Comparison of ENCODE assay signal across 23 cellular contexts in genomic region chr2:17303496-17303895, GRCh38.
DNase-seq lines count a peak whose midpoint lies in the region; ATAC-seq, FAIRE-seq and TF ChIP-seq lines count a peak whose summit lies in the region.
"Had no signal": no experiment of that assay in that cellular context is flagged by ENCODE, and none has a peak within 500 bp of the region (broad histone marks: within the 10 kb centered on the region; RNA-seq: fewer than 3 reads in every experiment).

No MANE protein-coding gene starts in this region.

- H3K4me3 Mint-ChIP-seq in brain, result no peak overlapping the region
- H3K4me3 Mint-ChIP-seq in stimulated activated naive B cell treated with anti-CD40 and anti-IgM and Interleukin-4, amounts not matched to agents 10 μg/mL and 1 μg/mL and 100 μg/mL, for 72 hours, result no peak overlapping the region
- H3K4me3 Mint-ChIP-seq: CD4-positive, alpha-beta memory T cell; stimulated activated memory B cell treated with anti-CD40 and anti-IgM and Interleukin-4, amounts not matched to agents 10 μg/mL and 1 μg/mL and 100 μg/mL, for 72 hours had no signal

- peaks cover 41% of the 10 kb centered on the region for H3K4me1 Mint-ChIP-seq in brain
- H3K4me1 Mint-ChIP-seq in stimulated activated naive B cell treated with anti-CD40 and anti-IgM and Interleukin-4, amounts not matched to agents 10 μg/mL and 1 μg/mL and 100 μg/mL, for 72 hours, result no peaks in the 10 kb centered on the region
- H3K4me1 Mint-ChIP-seq: CD4-positive, alpha-beta memory T cell; stimulated activated memory B cell treated with anti-CD40 and anti-IgM and Interleukin-4, amounts not matched to agents 10 μg/mL and 1 μg/mL and 100 μg/mL, for 72 hours had no signal

- H3K36me3 Mint-ChIP-seq in brain, result no peaks in the 10 kb centered on the region
- no peaks in the 10 kb centered on the region for H3K36me3 Mint-ChIP-seq in stimulated activated naive B cell treated with anti-CD40 and anti-IgM and Interleukin-4, amounts not matched to agents 10 μg/mL and 1 μg/mL and 100 μg/mL, for 72 hours
- H3K36me3 Mint-ChIP-seq: CD4-positive, alpha-beta memory T cell; stimulated activated memory B cell treated with anti-CD40 and anti-IgM and Interleukin-4, amounts not matched to agents 10 μg/mL and 1 μg/mL and 100 μg/mL, for 72 hours had no signal

- no peak for FAIRE-seq in GM19239 (lab: Jason Lieb, UNC)
- FAIRE-seq: frontal cortex had no signal

- peaks cover 5% of the 10 kb centered on the region for H3K27me3 Mint-ChIP-seq in brain
- peaks cover 0 to 8% of the 10 kb centered on the region in 2 donors for H3K27me3 Mint-ChIP-seq in stimulated activated naive B cell treated with anti-CD40 and anti-IgM and Interleukin-4, amounts not matched to agents 10 μg/mL and 1 μg/mL and 100 μg/mL, for 72 hours
- H3K27me3 Mint-ChIP-seq: CD4-positive, alpha-beta memory T cell; stimulated activated memory B cell treated with anti-CD40 and anti-IgM and Interleukin-4, amounts not matched to agents 10 μg/mL and 1 μg/mL and 100 μg/mL, for 72 hours had no signal

- H3K36me3 ChIP-seq in MG63, result no peaks in the 10 kb centered on the region
- H3K36me3 ChIP-seq: ascending aorta, left ventricle myocardium inferior, tibial artery had no signal

- ATAC-seq in HG02938 (IDR thresholded peaks at IDR 0.05; ENCODE audit: unreplicated experiment), result no peak
- no peak for ATAC-seq in stimulated activated naive B cell treated with anti-CD40 and anti-IgM and Interleukin-4, amounts not matched to agents 10 μg/mL and 1 μg/mL and 100 μg/mL, for 72 hours (replicated peaks)
- ATAC-seq: stimulated activated memory B cell treated with anti-CD40 and anti-IgM and Interleukin-4, amounts not matched to agents 10 μg/mL and 1 μg/mL and 100 μg/mL, for 72 hours had no signal

- H3K27ac Mint-ChIP-seq in brain, result peak overlapping the region in 3 of 5 experiments; percentile 5 to 58 (median 26)
- H3K27ac Mint-ChIP-seq in stimulated activated naive B cell treated with anti-CD40 and anti-IgM and Interleukin-4, amounts not matched to agents 10 μg/mL and 1 μg/mL and 100 μg/mL, for 72 hours, result no peak overlapping the region
- H3K27ac Mint-ChIP-seq: CD4-positive, alpha-beta memory T cell; stimulated activated memory B cell treated with anti-CD40 and anti-IgM and Interleukin-4, amounts not matched to agents 10 μg/mL and 1 μg/mL and 100 μg/mL, for 72 hours had no signal

- H3K4me3 ChIP-seq in AG10803 (ENCODE audit: low read length) (no peak overlapping the region), MG63 (no peak overlapping the region)
- H3K4me3 ChIP-seq: ascending aorta, coronary artery, left ventricle myocardium inferior, tibial artery had no signal

- H3K9me3 ChIP-seq in MG63, result no peaks in the 10 kb centered on the region
- H3K9me3 ChIP-seq: ascending aorta, left ventricle myocardium inferior, tibial artery had no signal

- TF ChIP-seq CTCF in AG10803 (conservative IDR thresholded peaks at IDR 0.05; ENCODE audit: low read length), result no peak
- TF ChIP-seq CTCF in brain (conservative IDR thresholded peaks at IDR 0.05), result no peak

- no peaks in the 10 kb centered on the region for H3K9me3 Mint-ChIP-seq in brain
- peaks cover 0 to 4% of the 10 kb centered on the region in 2 donors for H3K9me3 Mint-ChIP-seq in stimulated activated naive B cell treated with anti-CD40 and anti-IgM and Interleukin-4, amounts not matched to agents 10 μg/mL and 1 μg/mL and 100 μg/mL, for 72 hours
- H3K9me3 Mint-ChIP-seq: stimulated activated memory B cell treated with anti-CD40 and anti-IgM and Interleukin-4, amounts not matched to agents 10 μg/mL and 1 μg/mL and 100 μg/mL, for 72 hours had no signal

- H3K27me3 ChIP-seq in MG63, result no peaks in the 10 kb centered on the region
- H3K27me3 ChIP-seq: ascending aorta, tibial artery had no signal

- DNase-seq in AG10803 (ENCODE audit: low read depth), result peak; percentile 2
- DNase-seq in MG63, result peak; percentile 61
- peak; percentile 37 for DNase-seq in kidney glomerular epithelial cell (lab: John Stamatoyannopoulos, UW)
- no peak for DNase-seq in GM19239 (ENCODE audit: insufficient read length, low spot score)
- DNase-seq in cerebellar cortex (ENCODE audit: low spot score), result no peak
- DNase-seq in stimulated activated naive B cell treated with anti-CD40 and anti-IgM and Interleukin-4, amounts not matched to agents 10 μg/mL and 1 μg/mL and 100 μg/mL, for 72 hours, result no peak
- DNase-seq: activated CD4-positive, alpha-beta T cell treated with anti-CD3 and anti-CD28 coated beads for 4 hours; activated CD8-positive, alpha-beta memory T cell treated with anti-CD3 and anti-CD28 coated beads, Interleukin-2, amount 50 U/mL, for 4 hours; CD4-positive, alpha-beta memory T cell; DMS79 treated with DMSO at 0.1 percent for 48 hours; GOT3; left ventricle myocardium inferior; NCI-H1105; nucleus accumbens; OCI-M1; retina; tibial artery had no signal

Comparison
In these comparisons a context has a peak if more than half of its experiments do, and no peak if none do; other contexts are left out.
1. DNase-seq: peak in AG10803 (single experiment), MG63 (single experiment) and kidney glomerular epithelial cell (single experiment); none in GM19239 (single experiment), cerebellar cortex (single experiment) and stimulated activated naive B cell treated with anti-CD40 and anti-IgM and Interleukin-4, amounts not matched to agents 10 μg/mL and 1 μg/mL and 100 μg/mL, for 72 hours (single experiment).